Comparison of ENCODE assay signal across 28 cellular contexts in genomic region chr16:16101585-16101984, GRCh38.
DNase-seq lines count a peak whose midpoint lies in the region; ATAC-seq and TF ChIP-seq lines count a peak whose summit lies in the region.
"Had no signal": no experiment of that assay in that cellular context is flagged by ENCODE, and none has a peak within 500 bp of the region (broad histone marks: within the 10 kb centered on the region; RNA-seq: fewer than 3 reads in every experiment).

No MANE protein-coding gene starts in this region.

- H3K36me3 ChIP-seq in SU-DHL-6 (ENCODE audit: low read length), result peaks cover 8% of the 10 kb centered on the region; the same call in 1 of the 2 replicates

- H2BK15ac ChIP-seq in H9 (ENCODE audit: low read depth, low read length), result no peak overlapping the region

- TF ChIP-seq CTCF in C4-2B (conservative IDR thresholded peaks at IDR 0.05) (no peak), SU-DHL-6 (IDR thresholded peaks at IDR 0.05; ENCODE audit: insufficient read depth, low read length, poor library complexity, severe bottlenecking) (no peak), progenitor cell of endocrine pancreas (IDR thresholded peaks at IDR 0.05; ENCODE audit: unreplicated experiment) (no peak), H9 (conservative IDR thresholded peaks at IDR 0.05) (no peak), MCF 10A (IDR thresholded peaks at IDR 0.05; ENCODE audit: unreplicated experiment) (no peak)

- H4K20me1 ChIP-seq in SU-DHL-6 (ENCODE audit: low read depth, low read length) (no peaks in the 10 kb centered on the region), H9 (ENCODE audit: control insufficient read depth, insufficient read depth, insufficient read length) (no peaks in the 10 kb centered on the region)

- no peaks in the 10 kb centered on the region for H3K4me1 ChIP-seq in H9 (ENCODE audit: insufficient read depth, low read length)
- H3K4me1 ChIP-seq: adrenal gland had no signal

- H3K27ac ChIP-seq in C4-2B, result peak overlapping the region; percentile 27
- peak overlapping the region; percentile 70; the same call in 1 of the 2 replicates for H3K27ac ChIP-seq in SU-DHL-6 (ENCODE audit: low read depth, low read length)
- H3K27ac ChIP-seq in H9 (ENCODE audit: insufficient read length, low read depth, low read length), result no peak overlapping the region
- H3K27ac ChIP-seq: adrenal gland, HL-60, left lung, psoas muscle had no signal

- H3F3A ChIP-seq in SU-DHL-6 (ENCODE audit: insufficient read depth), result peaks cover 20% of the 10 kb centered on the region

- no peak overlapping the region for H3K18ac ChIP-seq in H9 (ENCODE audit: insufficient read length, low read depth, low read length)

- no peaks in the 10 kb centered on the region for H3K9me2 ChIP-seq in SU-DHL-6 (replicated peaks; ENCODE audit: insufficient read depth, low read length)

- H3K36me3 Mint-ChIP-seq in IgD-negative memory B cell, result peaks cover 11% of the 10 kb centered on the region
- peaks cover 26% of the 10 kb centered on the region for H3K36me3 Mint-ChIP-seq in progenitor cell of endocrine pancreas (ENCODE audit: insufficient read depth)
- peaks cover 38 to 67% (median 66%) of the 10 kb centered on the region in 3 experiments; a peak in 6 of 7 replicates for H3K36me3 Mint-ChIP-seq in H9 (ENCODE audit: insufficient read depth in 1 of 3, low read depth in 3 of 3)
- peaks cover 41% of the 10 kb centered on the region for H3K36me3 Mint-ChIP-seq in MCF 10A (ENCODE audit: insufficient read depth, unreplicated experiment)

- H2BK20ac ChIP-seq in H9 (ENCODE audit: low read depth, low read length, poor library complexity, severe bottlenecking), result no peak overlapping the region

- DNase-seq in progenitor cell of endocrine pancreas (ENCODE audit: low spot score, unreplicated experiment) (no peak), H9 (no peak), globus pallidus (ENCODE audit: low spot score) (no peak), MCF 10A (ENCODE audit: unreplicated experiment) (no peak)
- DNase-seq: activated CD4-positive, alpha-beta T cell treated with anti-CD3 and anti-CD28 coated beads, Interleukin-2, amount 50 U/mL, for 4 hours; activated CD4-positive, CD25-positive, alpha-beta regulatory T cell; activated CD8-positive, alpha-beta memory T cell treated with anti-CD3 and anti-CD28 coated beads, Interleukin-2, amount 10 ng/mL, durations not matched to agents 7 days and 5 days; activated T-cell treated with anti-CD3 and anti-CD28 coated beads, Interleukin-2, amount 50 U/mL, for 72 hours; adrenal gland; effector memory CD8-positive, alpha-beta T cell; erythroblast; head of caudate nucleus; islet precursor cell; left lung; mesendoderm; MV-4-11; NCI-H1436 treated with DMSO at 0.1 percent for 48 hours; NCI-H446 treated with DMSO at 0.1 percent for 48 hours; psoas muscle; stimulated activated CD4-positive, alpha-beta T cell treated with anti-CD3 and anti-CD28 coated beads, Interleukin-15, amount 100 ng/mL, for 24 hours; stimulated activated naive CD4-positive, alpha-beta T cell treated with Interleukin-2 at 50 U/mL for 16 hours; T-helper 1 cell had no signal

- H3K14ac ChIP-seq in H9 (ENCODE audit: insufficient read depth, low read length), result no peak overlapping the region

- no peak overlapping the region for H2BK120ac ChIP-seq in H9 (ENCODE audit: low read depth, low read length, poor library complexity, severe bottlenecking)

- peaks cover 32 to 40% (median 37%) of the 10 kb centered on the region in 3 donors for H3K4me1 Mint-ChIP-seq in IgD-negative memory B cell
- H3K4me1 Mint-ChIP-seq in progenitor cell of endocrine pancreas (ENCODE audit: low read depth), result no peaks in the 10 kb centered on the region
- peaks cover 0 to 2% of the 10 kb centered on the region in 2 experiments; a peak in 1 of 4 replicates for H3K4me1 Mint-ChIP-seq in H9
- no peaks in the 10 kb centered on the region for H3K4me1 Mint-ChIP-seq in MCF 10A (ENCODE audit: insufficient read depth, unreplicated experiment)
- H3K4me1 Mint-ChIP-seq: activated CD8-positive, alpha-beta memory T cell treated with anti-CD3 and anti-CD28 coated beads, Interleukin-2, amount 10 ng/mL, durations not matched to agents 7 days and 5 days had no signal

- H3K9ac ChIP-seq in SU-DHL-6 (ENCODE audit: low read length) (no peak overlapping the region), H9 (ENCODE audit: extremely low read depth, insufficient read length, low read length) (no peak overlapping the region)

- H3K27me3 ChIP-seq in SU-DHL-6 (ENCODE audit: low read length) (no peaks in the 10 kb centered on the region), H9 (ENCODE audit: insufficient read depth, low read length) (no peaks in the 10 kb centered on the region)
- H3K27me3 ChIP-seq: adrenal gland, left lung had no signal

- POLR2A ChIA-PET in MCF 10A (lab: Yijun Ruan, JAX), result no interaction called here

- H3K9me3 ChIP-seq in SU-DHL-6 (ENCODE audit: insufficient read depth, low read length) (no peaks in the 10 kb centered on the region), H9 (ENCODE audit: control insufficient read depth, low read depth, low read length) (no peaks in the 10 kb centered on the region)
- H3K9me3 ChIP-seq: adrenal gland, left lung, psoas muscle had no signal

- H4K91ac ChIP-seq in H9 (ENCODE audit: insufficient read length, low read depth, low read length), result no peak overlapping the region

- H3K4me3 Mint-ChIP-seq in IgD-negative memory B cell (peak overlapping the region in 2 of 4 donors; percentile 71 to 92), progenitor cell of endocrine pancreas (ENCODE audit: low read depth) (no peak overlapping the region), H9 (no peak overlapping the region), MCF 10A (ENCODE audit: unreplicated experiment) (no peak overlapping the region)
- H3K4me3 Mint-ChIP-seq: activated CD8-positive, alpha-beta memory T cell treated with anti-CD3 and anti-CD28 coated beads, Interleukin-2, amount 10 ng/mL, durations not matched to agents 7 days and 5 days; activated T-cell treated with anti-CD3 and anti-CD28 coated beads, Interleukin-2, amount 50 U/mL, for 72 hours; central memory CD8-positive, alpha-beta T cell; effector memory CD8-positive, alpha-beta T cell had no signal

- H3K23ac ChIP-seq in H9 (ENCODE audit: insufficient read length, low read depth, low read length), result no peak overlapping the region

- no peak overlapping the region for H4K5ac ChIP-seq in H9 (ENCODE audit: insufficient read length, low read depth, low read length)

- H2BK5ac ChIP-seq in H9 (ENCODE audit: insufficient read length, low read length), result no peak overlapping the region

- intact Hi-C loops in MCF 10A (cut with micrococcal nuclease), result no loop called here

- H3K4me2 ChIP-seq in SU-DHL-6 (ENCODE audit: low read depth, low read length, poor library complexity, severe bottlenecking), result no peak overlapping the region
- H3K4me2 ChIP-seq in H9 (ENCODE audit: insufficient read depth, insufficient read length, low read length), result no peak overlapping the region

- H3K79me2 ChIP-seq in SU-DHL-6 (ENCODE audit: insufficient read depth, low read length), result no peaks in the 10 kb centered on the region
- no peaks in the 10 kb centered on the region for H3K79me2 ChIP-seq in H9 (ENCODE audit: insufficient read depth, low read length)

- no CpG with 5 or more reads among the region's 5 CpGs for WGBS in H9 (ENCODE audit: extremely low coverage, insufficient read length, low lambda C conversion rate)

- H2AFZ ChIP-seq in SU-DHL-6 (ENCODE audit: low read depth, low read length, severe bottlenecking), result no peak overlapping the region
- H2AFZ ChIP-seq in H9 (ENCODE audit: low read length), result no peak overlapping the region

- H3K27ac Mint-ChIP-seq in IgD-negative memory B cell, result peak overlapping the region; percentile 6 to 88 (median 24)
- peak overlapping the region; percentile 70 for H3K27ac Mint-ChIP-seq in progenitor cell of endocrine pancreas
- H3K27ac Mint-ChIP-seq in H9, result 0 out of 7 replicates have a peak overlapping the region, but pooled peaks of 1 of the 3 experiments have one; percentile 8
- H3K27ac Mint-ChIP-seq in MCF 10A (ENCODE audit: low read depth, unreplicated experiment), result no peak overlapping the region
- H3K27ac Mint-ChIP-seq: activated CD8-positive, alpha-beta memory T cell treated with anti-CD3 and anti-CD28 coated beads, Interleukin-2, amount 10 ng/mL, durations not matched to agents 7 days and 5 days; activated T-cell treated with anti-CD3 and anti-CD28 coated beads, Interleukin-2, amount 50 U/mL, for 72 hours had no signal

- H3K27me3 Mint-ChIP-seq in IgD-negative memory B cell (peaks cover 1% of the 10 kb centered on the region), progenitor cell of endocrine pancreas (no peaks in the 10 kb centered on the region), H9 (ENCODE audit: low read depth) (no peaks in the 10 kb centered on the region), MCF 10A (ENCODE audit: insufficient read depth, unreplicated experiment) (no peaks in the 10 kb centered on the region)
- H3K27me3 Mint-ChIP-seq: activated CD8-positive, alpha-beta memory T cell treated with anti-CD3 and anti-CD28 coated beads, Interleukin-2, amount 10 ng/mL, durations not matched to agents 7 days and 5 days; central memory CD8-positive, alpha-beta T cell; effector memory CD8-positive, alpha-beta T cell had no signal

- no peak overlapping the region for H2BK12ac ChIP-seq in H9 (ENCODE audit: insufficient read length, low read depth, low read length)

- no peak overlapping the region for H3K4ac ChIP-seq in H9 (ENCODE audit: low read depth, low read length)

- H3T11ph ChIP-seq in H9 (ENCODE audit: low read length), result no peak overlapping the region

- no peaks in the 10 kb centered on the region for H3K23me2 ChIP-seq in H9 (ENCODE audit: insufficient read length, low read depth, low read length, poor library complexity, severe bottlenecking)

- no TSS peak for BruUV-seq in MCF 10A (replicated peaks; lab: Mats Ljungman, UMichigan)

- H3K4me3 ChIP-seq in SU-DHL-6 (ENCODE audit: insufficient read depth, low read length, poor library complexity, severe bottlenecking), result no peak overlapping the region
- H3K4me3 ChIP-seq: adrenal gland, left lung, psoas muscle had no signal

- CTCF ChIA-PET in MCF 10A (lab: Yijun Ruan, JAX), result interaction anchor here (0.6 to 1.1 kb wide), 3 partner anchors 11 to 1458 kb away, joined by 3 to 4 read pairs (median 3); no protein-coding TSS in a partner anchor

- H3K9me3 Mint-ChIP-seq in IgD-negative memory B cell (peaks cover 0 to 1% (median 0%) of the 10 kb centered on the region in 3 donors), progenitor cell of endocrine pancreas (ENCODE audit: low read depth) (no peaks in the 10 kb centered on the region), H9 (no peaks in the 10 kb centered on the region), MCF 10A (ENCODE audit: unreplicated experiment) (no peaks in the 10 kb centered on the region)
- H3K9me3 Mint-ChIP-seq: activated T-cell treated with anti-CD3 and anti-CD28 coated beads, Interleukin-2, amount 50 U/mL, for 72 hours; central memory CD8-positive, alpha-beta T cell; effector memory CD8-positive, alpha-beta T cell had no signal

- no peak overlapping the region for H3K56ac ChIP-seq in H9 (ENCODE audit: insufficient read length, low read depth, low read length)

- no peak overlapping the region for H4K8ac ChIP-seq in H9 (replicated peaks; ENCODE audit: insufficient read length, low read depth, low read length)

- H3K79me1 ChIP-seq in H9 (ENCODE audit: insufficient read depth, low read depth, low read length, poor library complexity, severe bottlenecking), result no peaks in the 10 kb centered on the region

- ATAC-seq in GM21528 (IDR thresholded peaks at IDR 0.05; ENCODE audit: low FRiP score, unreplicated experiment), result no peak
- ATAC-seq: activated CD8-positive, alpha-beta memory T cell treated with anti-CD3 and anti-CD28 coated beads, Interleukin-2, amount 10 ng/mL, durations not matched to agents 7 days and 5 days; activated T-cell treated with anti-CD3 and anti-CD28 coated beads, Interleukin-2, amount 50 U/mL, for 72 hours; effector memory CD8-positive, alpha-beta T cell; left lung had no signal

- no peak overlapping the region for H2AK5ac ChIP-seq in H9 (ENCODE audit: insufficient read length, low read length)
